ENCODE assay signal across 11 cellular contexts in the genomic region with DNA sequence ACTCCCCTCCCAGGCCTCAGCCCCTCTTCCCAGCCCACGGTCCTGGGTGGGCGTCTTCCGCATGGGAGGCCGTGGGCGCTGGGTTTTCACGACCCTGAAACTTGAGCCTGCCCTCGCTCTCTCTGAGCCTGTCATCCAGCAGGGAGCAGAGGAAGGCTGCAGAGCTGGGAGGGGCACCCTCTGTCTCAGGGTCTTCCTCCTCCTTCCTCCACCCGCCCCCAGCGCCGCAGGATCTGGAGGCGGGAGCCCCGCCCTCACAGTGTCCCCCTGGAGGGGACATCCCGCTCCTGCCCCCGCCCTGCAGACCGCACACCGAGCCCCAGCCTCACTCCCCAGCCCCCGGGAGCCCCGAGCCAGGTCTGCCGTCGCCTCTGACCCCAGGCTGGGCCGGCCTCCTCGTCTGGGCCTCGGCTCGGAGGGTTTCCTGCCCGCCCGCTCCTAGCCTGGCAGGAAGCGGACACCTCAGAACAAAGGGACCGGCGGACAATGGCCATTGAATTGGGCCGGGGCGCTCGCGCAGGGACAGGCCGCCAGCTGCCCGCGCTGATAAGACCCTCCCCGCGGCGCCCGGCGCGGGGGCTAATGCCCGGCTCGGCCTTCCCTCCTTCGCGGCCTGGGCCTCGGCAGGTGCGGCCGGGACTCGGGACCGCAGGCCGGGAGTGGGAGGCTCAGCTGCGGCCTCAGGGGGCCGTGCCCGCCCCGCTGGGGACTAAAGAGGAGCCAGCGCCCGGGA. TPM values are rescaled to one million over a fixed set of nuclear protein-coding genes. Genes with fewer than 3 reads are reported as not detected.
DNase-seq lines count a peak whose midpoint lies in the region; ATAC-seq and TF ChIP-seq lines count a peak whose summit lies in the region.
"Had no signal": no experiment of that assay in that cellular context is flagged by ENCODE, and none has a peak within 500 bp of the region (broad histone marks: within the 10 kb centered on the region; RNA-seq: fewer than 3 reads in every experiment).

No MANE protein-coding gene starts in this region.

- H3K4me1 ChIP-seq in HUES6 (ENCODE audit: control insufficient read depth, insufficient read depth, low read length), result peaks cover 23% of the 10 kb centered on the region
- H3K4me1 ChIP-seq in ectodermal cell (ENCODE audit: control insufficient read depth, insufficient read depth, low read length), result peaks cover 19% of the 10 kb centered on the region
- H3K4me1 ChIP-seq in colonic mucosa, result no peaks in the 10 kb centered on the region

- WGBS in ectodermal cell, 2 experiments, result 1% methylated on average over 58 of the region's 58 CpGs

- peaks cover 27% of the 10 kb centered on the region for H3K4me1 Mint-ChIP-seq in activated CD8-positive, alpha-beta memory T cell treated with anti-CD3 and anti-CD28 coated beads, Interleukin-2, amount 10 ng/mL, durations not matched to agents 7 days and 5 days

- no peaks in the 10 kb centered on the region for H3K9me3 ChIP-seq in HUES6 (ENCODE audit: control insufficient read depth, insufficient read depth, low read depth, low read length)
- no peaks in the 10 kb centered on the region for H3K9me3 ChIP-seq in ectodermal cell (ENCODE audit: control insufficient read depth, low read length)
- no peaks in the 10 kb centered on the region for H3K9me3 ChIP-seq in colonic mucosa
- H3K9me3 ChIP-seq: neutrophil had no signal

- intact Hi-C loops in colonic mucosa (cut with DNase I), result no loop called here

- no peak for ATAC-seq in activated CD8-positive, alpha-beta memory T cell treated with anti-CD3 and anti-CD28 coated beads, Interleukin-2, amount 10 ng/mL, durations not matched to agents 7 days and 5 days

- DNase-seq in iPS-NIHi7 (ENCODE audit: extremely low spot score) (peak; percentile 65), retina (peak; percentile 89), NCI-H1092 treated with DMSO at 0.1 percent for 48 hours (lab: John Stamatoyannopoulos, UW) (no peak), colonic mucosa (no peak)
- no peak for DNase-seq in activated CD8-positive, alpha-beta memory T cell treated with anti-CD3 and anti-CD28 coated beads, Interleukin-2, amount 10 ng/mL, durations not matched to agents 7 days and 5 days
- no peak for DNase-seq in stimulated activated CD4-positive, alpha-beta T cell treated with anti-CD3 and anti-CD28 coated beads, Interleukin-15, amount 100 ng/mL, for 24 hours
- DNase-seq: stimulated activated CD4-positive, alpha-beta T cell treated with anti-CD3 and anti-CD28 coated beads, Interleukin-2, amount 100 ng/mL, for 48 hours; SW 1271 had no signal

- H3K27me3 ChIP-seq in HUES6 (ENCODE audit: control insufficient read depth, insufficient read depth, low read length) (peaks cover 36% of the 10 kb centered on the region), ectodermal cell (ENCODE audit: control insufficient read depth, insufficient read depth, low read length, poor library complexity, severe bottlenecking) (peaks cover 45% of the 10 kb centered on the region), colonic mucosa (peaks cover 42% of the 10 kb centered on the region)

- H3K9ac ChIP-seq in HUES6 (ENCODE audit: low read length) (peak overlapping the region; percentile 13), colonic mucosa (ENCODE audit: low read depth in 2 of 2, low read length in 2 of 2) (peak overlapping the region in 1 of 2 donors; percentile 12)

- H3K27me3 Mint-ChIP-seq in activated CD8-positive, alpha-beta memory T cell treated with anti-CD3 and anti-CD28 coated beads, Interleukin-2, amount 10 ng/mL, durations not matched to agents 7 days and 5 days, result peaks cover 31% of the 10 kb centered on the region

- no peak overlapping the region for H3K27ac Mint-ChIP-seq in activated CD8-positive, alpha-beta memory T cell treated with anti-CD3 and anti-CD28 coated beads, Interleukin-2, amount 10 ng/mL, durations not matched to agents 7 days and 5 days

- H3K4me3 Mint-ChIP-seq in activated CD8-positive, alpha-beta memory T cell treated with anti-CD3 and anti-CD28 coated beads, Interleukin-2, amount 10 ng/mL, durations not matched to agents 7 days and 5 days, result no peak overlapping the region

- H3K4me3 ChIP-seq in HUES6 (ENCODE audit: low read depth, low read length) (peak overlapping the region; percentile 54), ectodermal cell (ENCODE audit: insufficient read depth, low read depth, low read length) (peak overlapping the region; percentile 20), colonic mucosa (no peak overlapping the region)

- H3K36me3 ChIP-seq in HUES6 (ENCODE audit: control insufficient read depth, insufficient read depth, low read length) (no peaks in the 10 kb centered on the region), ectodermal cell (ENCODE audit: control insufficient read depth, insufficient read depth, low read length) (no peaks in the 10 kb centered on the region), colonic mucosa (no peaks in the 10 kb centered on the region)
- H3K36me3 ChIP-seq: neutrophil had no signal

- no peak for TF ChIP-seq CTCF in colonic mucosa (IDR thresholded peaks at IDR 0.05)

- H3K9me3 Mint-ChIP-seq in activated CD8-positive, alpha-beta memory T cell treated with anti-CD3 and anti-CD28 coated beads, Interleukin-2, amount 10 ng/mL, durations not matched to agents 7 days and 5 days (ENCODE audit: low read depth), result no peaks in the 10 kb centered on the region

- CTCF ChIA-PET in activated CD8-positive, alpha-beta memory T cell treated with anti-CD3 and anti-CD28 coated beads, Interleukin-2, amount 10 ng/mL, durations not matched to agents 7 days and 5 days (lab: Charles Lee), result interaction anchor here (2.8 kb wide), 1 partner anchor 13 kb away, joined by 13 read pairs; no protein-coding TSS in a partner anchor

- no peaks in the 10 kb centered on the region for H3K36me3 Mint-ChIP-seq in activated CD8-positive, alpha-beta memory T cell treated with anti-CD3 and anti-CD28 coated beads, Interleukin-2, amount 10 ng/mL, durations not matched to agents 7 days and 5 days

- no peak overlapping the region for H3K27ac ChIP-seq in HUES6 (ENCODE audit: low read depth, low read length)
- H3K27ac ChIP-seq in ectodermal cell (ENCODE audit: insufficient read depth, low read depth, low read length, poor library complexity, severe bottlenecking), result peak overlapping the region; percentile 52
- no peak overlapping the region for H3K27ac ChIP-seq in colonic mucosa
- H3K27ac ChIP-seq: neutrophil had no signal

RNA-seq across cellular contexts. Expression of gene NUDT14, which starts 15.3 kb away (rescaled TPM):
- polyA plus RNA-seq in ectodermal cell (2013, experiment 1 of 4), result 33.1 TPM
- polyA plus RNA-seq in ectodermal cell (2013, experiment 2 of 4), result 31.0 TPM
- polyA plus RNA-seq in ectodermal cell (2013, experiment 3 of 4), result 26.7 TPM
- polyA plus RNA-seq in ectodermal cell (2013, experiment 4 of 4), result 27.6 TPM
- 10 to 100 TPM; 16.2 to 20.9 TPM for total RNA-seq in activated CD8-positive, alpha-beta memory T cell treated with anti-CD3 and anti-CD28 coated beads, Interleukin-2, amount 10 ng/mL, durations not matched to agents 7 days and 5 days
- 10 to 100 TPM; 40.8 to 46.0 TPM for total RNA-seq in colonic mucosa

RNA-seq across cellular contexts. Expression of gene JAG2, which starts 27.8 kb away (rescaled TPM):
- 6.0 TPM for polyA plus RNA-seq in ectodermal cell (2013, experiment 1 of 4)
- 6.8 TPM for polyA plus RNA-seq in ectodermal cell (2013, experiment 2 of 4)
- polyA plus RNA-seq in ectodermal cell (2013, experiment 3 of 4), result 5.3 TPM
- 7.0 TPM for polyA plus RNA-seq in ectodermal cell (2013, experiment 4 of 4)
- total RNA-seq in activated CD8-positive, alpha-beta memory T cell treated with anti-CD3 and anti-CD28 coated beads, Interleukin-2, amount 10 ng/mL, durations not matched to agents 7 days and 5 days, result 1 to 10 TPM in 1 of 2 experiments, under 1 TPM in 1; 0.76 to 3.2 TPM
- total RNA-seq in colonic mucosa, result 10 to 100 TPM in 1 of 2 donors, 1 to 10 TPM in 1; 8.2 to 11.0 TPM

RNA-seq across cellular contexts. Expression of gene BTBD6, which starts 51.9 kb away (rescaled TPM):
- 23.5 TPM for polyA plus RNA-seq in ectodermal cell (2013, experiment 1 of 4)
- polyA plus RNA-seq in ectodermal cell (2013, experiment 2 of 4), result 24.1 TPM
- 19.3 TPM for polyA plus RNA-seq in ectodermal cell (2013, experiment 3 of 4)
- polyA plus RNA-seq in ectodermal cell (2013, experiment 4 of 4), result 18.6 TPM
- 10 to 100 TPM; 47.1 to 49.0 TPM for total RNA-seq in activated CD8-positive, alpha-beta memory T cell treated with anti-CD3 and anti-CD28 coated beads, Interleukin-2, amount 10 ng/mL, durations not matched to agents 7 days and 5 days
- total RNA-seq in colonic mucosa, result 10 to 100 TPM; 56.9 to 66.0 TPM

Comparison
In these comparisons a context has a peak if more than half of its experiments do, and no peak if none do; other contexts are left out.
1. DNase-seq: peak in iPS-NIHi7 (single experiment) and retina (single experiment); none in activated CD8-positive, alpha-beta memory T cell treated with anti-CD3 and anti-CD28 coated beads, Interleukin-2, amount 10 ng/mL, durations not matched to agents 7 days and 5 days (single experiment), NCI-H1092 treated with DMSO at 0.1 percent for 48 hours (single experiment), stimulated activated CD4-positive, alpha-beta T cell treated with anti-CD3 and anti-CD28 coated beads, Interleukin-15, amount 100 ng/mL, for 24 hours (single experiment) and colonic mucosa (single experiment).